10 cellular contexts compared by ENCODE assay signal in the genomic region with DNA sequence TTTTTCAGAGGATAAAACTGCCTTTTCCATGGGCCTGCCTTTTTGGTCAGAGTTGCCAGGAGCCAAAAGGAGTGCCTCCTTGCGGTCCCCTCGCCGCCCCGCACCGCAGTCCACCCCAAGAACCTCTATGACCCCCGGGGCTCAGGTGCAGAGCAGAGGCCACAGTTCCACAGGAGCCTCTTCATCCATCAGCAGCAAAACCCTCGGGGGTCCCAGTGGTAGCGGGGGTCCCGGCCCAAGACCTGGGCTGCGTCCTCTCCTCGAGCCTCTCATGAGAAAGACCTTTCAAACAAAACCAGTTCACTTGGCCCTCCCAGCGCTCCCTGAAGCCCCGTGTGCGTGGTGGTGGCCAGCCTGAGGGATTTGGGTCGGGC. TPM values are rescaled to one million over a fixed set of nuclear protein-coding genes. Genes with fewer than 3 reads are reported as not detected.
DNase-seq lines count a peak whose midpoint lies in the region; TF ChIP-seq lines count a peak whose summit lies in the region.
"Had no signal": no experiment of that assay in that cellular context is flagged by ENCODE, and none has a peak within 500 bp of the region (broad histone marks: within the 10 kb centered on the region; RNA-seq: fewer than 3 reads in every experiment).

No MANE protein-coding gene starts in this region.

- peaks cover 24% of the 10 kb centered on the region for H3K4me1 Mint-ChIP-seq in activated CD4-positive, alpha-beta memory T cell treated with anti-CD3 and anti-CD28 coated beads for 36 hours (ENCODE audit: low read depth)

- H3K27me3 Mint-ChIP-seq in activated CD4-positive, alpha-beta memory T cell treated with anti-CD3 and anti-CD28 coated beads for 36 hours = no peaks in the 10 kb centered on the region

- TF ChIP-seq CTCF in fibroblast of villous mesenchyme (IDR thresholded peaks at IDR 0.05; ENCODE audit: insufficient read depth, low read depth, low read length) (no peak), retinal pigment epithelial cell (conservative IDR thresholded peaks at IDR 0.05; ENCODE audit: low read depth, low read length) (no peak)

- H3K4me3 Mint-ChIP-seq in activated CD4-positive, alpha-beta memory T cell treated with anti-CD3 and anti-CD28 coated beads for 36 hours = peak overlapping the region; percentile 60

- POLR2A ChIA-PET in activated CD4-positive, alpha-beta memory T cell treated with anti-CD3 and anti-CD28 coated beads for 36 hours (lab: Charles Lee) = interaction anchor here (3.8 kb wide), 1 partner anchor 10 kb away, joined by 24 read pairs; no protein-coding TSS in a partner anchor

- CTCF ChIA-PET in activated CD4-positive, alpha-beta memory T cell treated with anti-CD3 and anti-CD28 coated beads for 36 hours (lab: Charles Lee) = interaction anchor here (1.2 to 3.8 kb wide), 3 partner anchors 11 to 181 kb away, joined by 5 to 21 read pairs (median 6); no protein-coding TSS in a partner anchor

- H3K27ac Mint-ChIP-seq in activated CD4-positive, alpha-beta memory T cell treated with anti-CD3 and anti-CD28 coated beads for 36 hours = no peak overlapping the region

- intact Hi-C loops in activated CD4-positive, alpha-beta memory T cell treated with anti-CD3 and anti-CD28 coated beads for 36 hours (cut with micrococcal nuclease) = no loop called here

- peaks cover 3% of the 10 kb centered on the region for H3K36me3 Mint-ChIP-seq in activated CD4-positive, alpha-beta memory T cell treated with anti-CD3 and anti-CD28 coated beads for 36 hours

- H3K4me3 ChIP-seq in H7 (ENCODE audit: insufficient read depth, low read depth, low read length) (peak overlapping the region; percentile 15), fibroblast of villous mesenchyme (ENCODE audit: low read depth, low read length) (peak overlapping the region; percentile 45), retinal pigment epithelial cell (ENCODE audit: low read length) (peak overlapping the region; percentile 45)

- H3K27me3 ChIP-seq in H7 (ENCODE audit: control insufficient read depth, insufficient read depth, low read length) = no peaks in the 10 kb centered on the region; the same call in 1 of the 2 replicates

- no peaks in the 10 kb centered on the region for H3K9me3 Mint-ChIP-seq in activated CD4-positive, alpha-beta memory T cell treated with anti-CD3 and anti-CD28 coated beads for 36 hours

- DNase-seq in H7 = no peak
- DNase-seq in activated CD4-positive, alpha-beta memory T cell treated with anti-CD3 and anti-CD28 coated beads for 36 hours = no peak
- no peak for DNase-seq in fibroblast of villous mesenchyme (ENCODE audit: low read depth)
- DNase-seq in retinal pigment epithelial cell (ENCODE audit: low read depth) = no peak
- no peak for DNase-seq in stimulated activated CD4-positive, alpha-beta T cell treated with anti-CD3 and anti-CD28 coated beads, Interleukin-4, amount 100 ng/mL, for 24 hours
- no peak for DNase-seq in COLO829 (ENCODE audit: low spot score)
- no peak for DNase-seq in anterior cingulate cortex (lab: John Stamatoyannopoulos, UW)
- DNase-seq: EL; stimulated activated naive CD4-positive, alpha-beta T cell treated with Interleukin-2 at 50 U/mL for 16 hours had no signal

- no peaks in the 10 kb centered on the region for H3K36me3 ChIP-seq in H7 (replicated peaks; ENCODE audit: control insufficient read depth, insufficient read depth, low read length)

RNA-seq across cellular contexts. Expression of gene ZFYVE28, which starts 16.8 kb away (rescaled TPM):
- total RNA-seq in H7 (2014; rRNA removed; shearing (Covaris generic)) = 2.1 and 5.7 TPM in 2 replicates
- 10 to 100 TPM; 19.7 to 20.0 TPM for total RNA-seq in activated CD4-positive, alpha-beta memory T cell treated with anti-CD3 and anti-CD28 coated beads for 36 hours
- 3.2 and 12.1 TPM in 2 replicates for total RNA-seq in fibroblast of villous mesenchyme

RNA-seq across cellular contexts. Expression of gene CFAP99, which starts 17.2 kb away (rescaled TPM):
- total RNA-seq in H7 (2014; rRNA removed; shearing (Covaris generic)) = not detected in 2 replicates
- not detected for total RNA-seq in activated CD4-positive, alpha-beta memory T cell treated with anti-CD3 and anti-CD28 coated beads for 36 hours
- not detected in 2 replicates for total RNA-seq in fibroblast of villous mesenchyme
- total RNA-seq: dermis microvascular lymphatic vessel endothelial cell had no signal
